ENCODE assay signal across 23 cellular contexts in the genomic region with DNA sequence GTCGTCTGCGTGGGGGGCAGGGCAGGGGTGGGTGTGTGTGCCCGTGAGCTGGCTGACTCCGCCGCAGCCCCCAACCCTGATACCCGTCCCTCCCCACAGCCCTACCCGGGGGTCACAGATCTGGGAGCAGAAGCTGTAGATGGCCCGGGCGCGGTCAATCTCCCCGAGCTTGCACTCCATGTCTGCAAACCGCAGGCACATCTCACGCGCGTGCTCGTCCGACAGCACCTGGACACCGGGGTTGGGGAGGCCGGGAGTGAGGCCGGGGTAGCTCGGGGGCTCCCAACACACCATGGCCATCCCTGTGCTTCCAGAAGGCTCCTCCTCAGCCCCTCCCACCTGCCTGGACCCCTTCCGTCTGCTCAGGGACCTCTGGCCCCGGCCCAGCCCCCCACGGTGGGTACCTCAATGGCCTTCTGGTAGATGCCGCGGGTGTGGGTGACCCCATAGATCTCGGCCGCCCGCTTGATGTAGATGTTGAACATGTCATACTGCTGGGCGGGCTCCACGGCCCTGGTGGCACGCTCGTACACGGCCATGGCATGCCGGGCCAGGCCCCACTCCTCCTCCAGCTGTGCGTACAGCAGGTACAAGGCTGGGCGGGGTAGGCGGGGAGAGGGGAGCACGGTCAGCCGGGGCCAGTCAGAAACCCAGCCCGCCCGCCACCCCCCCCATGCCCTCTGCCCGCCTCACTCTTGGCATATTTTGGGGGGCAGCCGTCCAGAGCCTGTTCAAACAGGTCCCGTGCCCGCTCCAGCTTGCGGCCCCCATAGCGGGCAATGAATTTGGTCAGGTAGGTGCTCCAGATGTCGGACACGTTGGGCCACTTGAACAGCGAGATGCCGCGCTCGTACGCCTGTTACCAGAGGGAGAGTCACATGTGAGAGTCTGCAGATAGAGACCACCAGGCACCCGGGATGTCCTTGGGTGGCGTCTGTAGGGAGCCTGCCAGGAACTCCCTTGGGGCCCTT. TPM values are rescaled to one million over a fixed set of nuclear protein-coding genes. Genes with fewer than 3 reads are reported as not detected.
"Had no signal": no experiment of that assay in that cellular context is flagged by ENCODE, and none has a peak within 500 bp of the region (broad histone marks: within the 10 kb centered on the region; RNA-seq: fewer than 3 reads in every experiment).

No MANE protein-coding gene starts in this region.

- DNase-seq: activated CD4-positive, alpha-beta T cell treated with anti-CD3 and anti-CD28 coated beads, Interleukin-2, amount 10 ng/mL, durations not matched to agents 24 days and 14 days; activated CD8-positive, alpha-beta T cell treated with anti-CD3 and anti-CD28 coated beads for 36 hours; activated naive CD4-positive, alpha-beta T cell treated with anti-CD3 and anti-CD28 coated beads for 36 hours; activated T-cell treated with anti-CD3 and anti-CD28 coated beads, Interleukin-2, amount 50 U/mL, for 24 hours; central memory CD4-positive, alpha-beta T cell; erythroblast; gastrocnemius medialis; head of caudate nucleus; left ventricle myocardium superior; mesendoderm; naive thymus-derived CD8-positive, alpha-beta T cell; ovary; spleen; stimulated activated naive B cell treated with anti-CD40 and anti-IgM and Interleukin-4, amounts not matched to agents 10 μg/mL and 1 μg/mL and 100 μg/mL, for 72 hours; substantia nigra; T-helper 1 cell; T-helper 9 cell had no signal

- H3K27me3 ChIP-seq: gastrocnemius medialis, ovary, spleen had no signal

- H3K36me3 ChIP-seq: ovary had no signal

- H3K27ac ChIP-seq: coronary artery, gastrocnemius medialis, ovary had no signal

- H3K27me3 Mint-ChIP-seq: activated CD4-positive, alpha-beta T cell treated with anti-CD3 and anti-CD28 coated beads, Interleukin-2, amount 10 ng/mL, durations not matched to agents 24 days and 14 days; activated CD8-positive, alpha-beta T cell treated with anti-CD3 and anti-CD28 coated beads for 36 hours; activated T-cell treated with anti-CD3 and anti-CD28 coated beads, Interleukin-2, amount 50 U/mL, for 24 hours; naive thymus-derived CD8-positive, alpha-beta T cell; stimulated activated naive B cell treated with anti-CD40 and anti-IgM and Interleukin-4, amounts not matched to agents 10 μg/mL and 1 μg/mL and 100 μg/mL, for 72 hours had no signal

- H3K4me3 ChIP-seq: coronary artery, gastrocnemius medialis, ovary, spleen had no signal

- FAIRE-seq: endometrium had no signal

- H3K9me3 Mint-ChIP-seq: activated CD4-positive, alpha-beta T cell treated with anti-CD3 and anti-CD28 coated beads, Interleukin-2, amount 10 ng/mL, durations not matched to agents 24 days and 14 days; activated CD8-positive, alpha-beta T cell treated with anti-CD3 and anti-CD28 coated beads for 36 hours; activated naive CD4-positive, alpha-beta T cell treated with anti-CD3 and anti-CD28 coated beads for 36 hours; activated T-cell treated with anti-CD3 and anti-CD28 coated beads, Interleukin-2, amount 50 U/mL, for 24 hours; activated T-helper 2 cell treated with anti-CD3 and anti-CD28 coated beads, Interferon-gamma antibody, Interleukin-2, Interleukin-4, amounts not matched to agents 10 μg/mL and 5 μg/mL and 100 μg/mL, durations not matched to agents 14 hours and 24 hours and 36 hours; brain; naive thymus-derived CD8-positive, alpha-beta T cell; stimulated activated naive B cell treated with anti-CD40 and anti-IgM and Interleukin-4, amounts not matched to agents 10 μg/mL and 1 μg/mL and 100 μg/mL, for 72 hours had no signal

- ATAC-seq: activated CD8-positive, alpha-beta T cell treated with anti-CD3 and anti-CD28 coated beads for 36 hours; gastrocnemius medialis; left ventricle myocardium superior; naive thymus-derived CD8-positive, alpha-beta T cell; SK-N-SH treated with all-trans-retinoic acid at 6 μM for 48 hours; stimulated activated naive B cell treated with anti-CD40 and anti-IgM and Interleukin-4, amounts not matched to agents 10 μg/mL and 1 μg/mL and 100 μg/mL, for 72 hours had no signal

- H3K4me3 Mint-ChIP-seq: activated CD4-positive, alpha-beta T cell treated with anti-CD3 and anti-CD28 coated beads, Interleukin-2, amount 10 ng/mL, durations not matched to agents 24 days and 14 days; activated CD8-positive, alpha-beta T cell treated with anti-CD3 and anti-CD28 coated beads for 36 hours; activated naive CD4-positive, alpha-beta T cell treated with anti-CD3 and anti-CD28 coated beads for 36 hours; activated T-cell treated with anti-CD3 and anti-CD28 coated beads, Interleukin-2, amount 50 U/mL, for 24 hours; brain; naive thymus-derived CD8-positive, alpha-beta T cell; stimulated activated naive B cell treated with anti-CD40 and anti-IgM and Interleukin-4, amounts not matched to agents 10 μg/mL and 1 μg/mL and 100 μg/mL, for 72 hours had no signal

- H3K9me3 ChIP-seq: gastrocnemius medialis, ovary, spleen had no signal

- H3K27ac Mint-ChIP-seq: activated CD4-positive, alpha-beta T cell treated with anti-CD3 and anti-CD28 coated beads, Interleukin-2, amount 10 ng/mL, durations not matched to agents 24 days and 14 days; activated CD8-positive, alpha-beta T cell treated with anti-CD3 and anti-CD28 coated beads for 36 hours; activated naive CD4-positive, alpha-beta T cell treated with anti-CD3 and anti-CD28 coated beads for 36 hours; activated T-cell treated with anti-CD3 and anti-CD28 coated beads, Interleukin-2, amount 50 U/mL, for 24 hours; activated T-helper 2 cell treated with anti-CD3 and anti-CD28 coated beads, Interferon-gamma antibody, Interleukin-2, Interleukin-4, amounts not matched to agents 10 μg/mL and 5 μg/mL and 100 μg/mL, durations not matched to agents 14 hours and 24 hours and 36 hours had no signal

- H3K4me1 Mint-ChIP-seq: activated CD4-positive, alpha-beta T cell treated with anti-CD3 and anti-CD28 coated beads, Interleukin-2, amount 10 ng/mL, durations not matched to agents 24 days and 14 days had no signal

RNA-seq across cellular contexts. Expression of gene PCP2, which starts 12.8 kb away (rescaled TPM):
- total RNA-seq: gastrocnemius medialis, kidney epithelial cell had no signal
